29 cellular contexts compared by ENCODE assay signal in genomic region chr1:211095381-211095780, GRCh38. TPM values are rescaled to one million over a fixed set of nuclear protein-coding genes. Genes with fewer than 3 reads are reported as not detected.
"Had no signal": no experiment of that assay in that cellular context is flagged by ENCODE, and none has a peak within 500 bp of the region (broad histone marks: within the 10 kb centered on the region; RNA-seq: fewer than 3 reads in every experiment).

No MANE protein-coding gene starts in this region.

- H3K27me3 ChIP-seq: colonic mucosa, gastroesophageal sphincter, hepatocyte had no signal

- H3K4me3 ChIP-seq: colonic mucosa, gastroesophageal sphincter, heart left ventricle, hepatocyte, lower lobe of right lung, mucosa of descending colon had no signal

- H3K27ac Mint-ChIP-seq: dendritic cell treated with granulocyte-macrophage colony-stimulating factor and Interleukin-4, amounts not matched to agents 40 ng/mL and 50 ng/mL, for 4 days; effector memory CD8-positive, alpha-beta T cell; endodermal cell; immature natural killer cell; mesothelial cell of epicardium; naive B cell had no signal

- H3K4me1 Mint-ChIP-seq: endodermal cell, immature natural killer cell, mesothelial cell of epicardium, naive B cell had no signal

- H3K9me3 ChIP-seq: colonic mucosa, gastroesophageal sphincter, heart left ventricle, lower lobe of right lung, mucosa of descending colon had no signal

- H3K4me1 ChIP-seq: colonic mucosa, foreskin keratinocyte, gastroesophageal sphincter, heart left ventricle, lower lobe of right lung had no signal

- H3K27ac ChIP-seq: colonic mucosa, epithelial cell of prostate, foreskin keratinocyte, gastroesophageal sphincter, heart left ventricle, hepatocyte, lower lobe of right lung had no signal

- H3K36me3 ChIP-seq: colonic mucosa, gastroesophageal sphincter, heart left ventricle, lower lobe of right lung had no signal

- H3K36me3 Mint-ChIP-seq: immature natural killer cell, mesothelial cell of epicardium, naive B cell had no signal

- H3K9me3 Mint-ChIP-seq: dendritic cell treated with granulocyte-macrophage colony-stimulating factor and Interleukin-4, amounts not matched to agents 40 ng/mL and 50 ng/mL, for 4 days; effector memory CD8-positive, alpha-beta T cell; immature natural killer cell had no signal

- ATAC-seq: effector memory CD8-positive, alpha-beta T cell; esophagus mucosa; foreskin keratinocyte; gastroesophageal sphincter; heart left ventricle; left colon; left lobe of liver; left ventricle myocardium superior; lower lobe of right lung; mucosa of descending colon had no signal

- H3K4me3 Mint-ChIP-seq: dendritic cell treated with granulocyte-macrophage colony-stimulating factor and Interleukin-4, amounts not matched to agents 40 ng/mL and 50 ng/mL, for 4 days; effector memory CD8-positive, alpha-beta T cell; endodermal cell; immature natural killer cell; mesothelial cell of epicardium; naive B cell had no signal

- DNase-seq: colonic mucosa; cortex of kidney; effector CD8-positive, alpha-beta T cell; effector memory CD8-positive, alpha-beta T cell; endodermal cell; erythroblast; foreskin keratinocyte; heart left ventricle; hypothalamus; immature natural killer cell; islet precursor cell; kidney; kidney glomerular epithelial cell; left colon; left ventricle myocardium superior; lower lobe of right lung; mesenchymal stem cell; mucosa of descending colon; naive B cell had no signal

RNA-seq across cellular contexts. Expression of gene KCNH1, which starts 38.6 kb away (rescaled TPM):
- total RNA-seq: dermis microvascular lymphatic vessel endothelial cell, foreskin keratinocyte, left ventricle myocardium superior, lower leg skin, lower lobe of right lung, lung microvascular endothelial cell had no signal
- polyA plus RNA-seq: foreskin keratinocyte, heart left ventricle, immature natural killer cell had no signal
